ENCODE assay signal across 8 cellular contexts in the genomic region with DNA sequence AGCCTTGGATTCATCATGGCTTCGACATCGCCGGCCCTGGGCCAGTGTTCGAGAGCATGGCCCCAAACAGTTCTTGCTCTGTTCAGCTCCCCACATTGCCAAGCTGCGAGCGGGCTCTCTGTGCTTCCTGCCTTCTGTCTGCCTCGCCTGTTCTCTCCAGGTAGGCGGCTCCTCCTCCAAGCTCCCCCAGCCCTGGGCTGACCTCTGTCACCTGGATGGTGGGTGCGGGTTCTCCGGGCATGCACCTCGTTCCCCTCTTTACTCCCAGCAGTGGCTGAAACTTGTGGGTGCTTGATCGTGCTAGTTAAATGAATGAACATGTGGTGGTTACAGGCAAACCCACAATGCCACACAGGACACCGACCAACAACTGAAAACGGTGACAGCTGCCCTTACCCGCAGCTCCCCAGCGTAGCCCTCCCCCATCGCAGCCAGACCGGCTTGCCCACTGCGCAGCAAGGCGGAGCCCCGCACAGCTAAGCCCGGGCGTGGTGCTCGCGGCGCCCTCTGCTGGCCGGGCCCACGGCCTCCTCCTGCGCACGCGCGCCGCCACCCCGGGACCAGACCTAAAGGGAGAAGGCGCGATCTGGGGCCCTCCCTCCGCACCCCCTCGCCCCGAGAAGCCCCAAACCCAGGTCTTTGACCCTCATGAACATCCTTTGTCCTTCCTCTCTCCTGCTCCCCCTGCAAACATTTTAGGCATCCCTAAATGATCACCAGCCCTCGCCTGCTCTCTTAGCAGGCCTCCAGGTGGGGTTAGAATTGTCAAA. TPM values are rescaled to one million over a fixed set of nuclear protein-coding genes. Genes with fewer than 3 reads are reported as not detected.
DNase-seq lines count a peak whose midpoint lies in the region; ATAC-seq and TF ChIP-seq lines count a peak whose summit lies in the region.

No MANE protein-coding gene starts in this region.

- H3K36me3 ChIP-seq in Karpas-422 (ENCODE audit: insufficient read depth, low read length) (no peaks in the 10 kb centered on the region), Peyer's patch (no peaks in the 10 kb centered on the region)

- H3K27ac ChIP-seq in Karpas-422 (ENCODE audit: low read length) (peak overlapping the region; percentile 89), Peyer's patch (peak overlapping the region; percentile 83 to 88 (median 85))

- TF ChIP-seq POLR2A in Peyer's patch (IDR thresholded peaks at IDR 0.05): peak; percentile 75 to 79

- intact Hi-C loops in activated T-helper 1 cell treated with anti-CD3 and anti-CD28 coated beads, Interleukin-12 subunit alpha, Interleukin-12 subunit beta, Interleukin-2, Interleukin-4 antibody, amounts not matched to agents 30 ng/mL and 10 ng/mL and 1 ng/mL, durations not matched to agents 14 hours and 24 hours and 36 hours (cut with micrococcal nuclease): loop anchor here (1.0 to 10.0 kb wide), 10 partner anchors 13 to 1341 kb away; a partner anchor contains a TSS
- intact Hi-C loops in natural killer cell (cut with micrococcal nuclease): loop anchor here (1.0 kb wide), 3 partner anchors 23 to 862 kb away; a partner anchor contains a TSS

- DNase-seq in DMS53 (lab: John Stamatoyannopoulos, UW) (peak; percentile 95), Karpas-422 (peak; percentile 96), Peyer's patch (peak; percentile 86 to 95 (median 94)), fibroblast of mammary gland (ENCODE audit: low read depth) (peak; percentile 76), natural killer cell (peak; percentile 92)
- peak; percentile 88 for DNase-seq in activated T-helper 1 cell treated with anti-CD3 and anti-CD28 coated beads, Interleukin-12 subunit alpha, Interleukin-12 subunit beta, Interleukin-2, Interleukin-4 antibody, amounts not matched to agents 30 ng/mL and 10 ng/mL and 1 ng/mL, durations not matched to agents 14 hours and 24 hours and 36 hours (ENCODE audit: low spot score)
- DNase-seq in stimulated activated naive CD4-positive, alpha-beta T cell (lab: John Stamatoyannopoulos, UW): peak; percentile 70 to 91 (median 82)

- no peaks in the 10 kb centered on the region for H3K9me3 ChIP-seq in Karpas-422 (ENCODE audit: low read length)
- H3K9me3 ChIP-seq in Peyer's patch: no peaks in the 10 kb centered on the region

- peaks cover 2% of the 10 kb centered on the region for H3K36me3 Mint-ChIP-seq in activated T-helper 1 cell treated with anti-CD3 and anti-CD28 coated beads, Interleukin-12 subunit alpha, Interleukin-12 subunit beta, Interleukin-2, Interleukin-4 antibody, amounts not matched to agents 30 ng/mL and 10 ng/mL and 1 ng/mL, durations not matched to agents 14 hours and 24 hours and 36 hours (ENCODE audit: low read depth)
- no peaks in the 10 kb centered on the region for H3K36me3 Mint-ChIP-seq in natural killer cell

- peak overlapping the region; percentile 100 for H2AFZ ChIP-seq in Karpas-422 (ENCODE audit: low read length)

- peak overlapping the region; percentile 94 for H3K4me2 ChIP-seq in Karpas-422 (ENCODE audit: low read depth, low read length, poor library complexity, severe bottlenecking)

- H3K4me3 ChIP-seq in Karpas-422 (ENCODE audit: low read length) (peak overlapping the region; percentile 77), Peyer's patch (peak overlapping the region; percentile 29 to 58 (median 54)), fibroblast of mammary gland (ENCODE audit: control insufficient read depth, low read depth, low read length) (peak overlapping the region; percentile 36)

- peak overlapping the region; percentile 83 for H3K9ac ChIP-seq in Karpas-422 (ENCODE audit: low read length)

- peaks cover 8% of the 10 kb centered on the region for H3K27me3 Mint-ChIP-seq in activated T-helper 1 cell treated with anti-CD3 and anti-CD28 coated beads, Interleukin-12 subunit alpha, Interleukin-12 subunit beta, Interleukin-2, Interleukin-4 antibody, amounts not matched to agents 30 ng/mL and 10 ng/mL and 1 ng/mL, durations not matched to agents 14 hours and 24 hours and 36 hours (ENCODE audit: insufficient read depth)
- no peaks in the 10 kb centered on the region for H3K27me3 Mint-ChIP-seq in natural killer cell (ENCODE audit: low read depth in 2 of 2)

- H3K27ac Mint-ChIP-seq in activated T-helper 1 cell treated with anti-CD3 and anti-CD28 coated beads, Interleukin-12 subunit alpha, Interleukin-12 subunit beta, Interleukin-2, Interleukin-4 antibody, amounts not matched to agents 30 ng/mL and 10 ng/mL and 1 ng/mL, durations not matched to agents 14 hours and 24 hours and 36 hours: peak overlapping the region; percentile 98
- peak overlapping the region; percentile 96 to 99 for H3K27ac Mint-ChIP-seq in natural killer cell

- peaks cover 27% of the 10 kb centered on the region for H3K4me1 ChIP-seq in Karpas-422 (ENCODE audit: low read length)
- peaks cover 0 to 24% (median 9%) of the 10 kb centered on the region in 4 donors for H3K4me1 ChIP-seq in Peyer's patch

- H3K4me3 Mint-ChIP-seq in activated T-helper 1 cell treated with anti-CD3 and anti-CD28 coated beads, Interleukin-12 subunit alpha, Interleukin-12 subunit beta, Interleukin-2, Interleukin-4 antibody, amounts not matched to agents 30 ng/mL and 10 ng/mL and 1 ng/mL, durations not matched to agents 14 hours and 24 hours and 36 hours: peak overlapping the region; percentile 81
- peak overlapping the region; percentile 96 for H3K4me3 Mint-ChIP-seq in natural killer cell

- H3K4me1 Mint-ChIP-seq in activated T-helper 1 cell treated with anti-CD3 and anti-CD28 coated beads, Interleukin-12 subunit alpha, Interleukin-12 subunit beta, Interleukin-2, Interleukin-4 antibody, amounts not matched to agents 30 ng/mL and 10 ng/mL and 1 ng/mL, durations not matched to agents 14 hours and 24 hours and 36 hours (ENCODE audit: low read depth): peaks cover 60% of the 10 kb centered on the region
- H3K4me1 Mint-ChIP-seq in natural killer cell: peaks cover 18 to 27% of the 10 kb centered on the region in 2 donors

- H4K20me1 ChIP-seq in Karpas-422 (ENCODE audit: insufficient read depth, low read depth, low read length): no peaks in the 10 kb centered on the region

- no peaks in the 10 kb centered on the region for H3K27me3 ChIP-seq in Karpas-422 (ENCODE audit: low read length)
- H3K27me3 ChIP-seq in Peyer's patch: no peaks in the 10 kb centered on the region

- ATAC-seq in GM21786 (IDR thresholded peaks at IDR 0.05; ENCODE audit: unreplicated experiment) (peak; percentile 56), natural killer cell (peak; percentile 75 to 90 (median 81))

- no peaks in the 10 kb centered on the region for H3K9me3 Mint-ChIP-seq in activated T-helper 1 cell treated with anti-CD3 and anti-CD28 coated beads, Interleukin-12 subunit alpha, Interleukin-12 subunit beta, Interleukin-2, Interleukin-4 antibody, amounts not matched to agents 30 ng/mL and 10 ng/mL and 1 ng/mL, durations not matched to agents 14 hours and 24 hours and 36 hours
- no peaks in the 10 kb centered on the region for H3K9me3 Mint-ChIP-seq in natural killer cell

- H3K79me2 ChIP-seq in Karpas-422 (ENCODE audit: low read length): no peaks in the 10 kb centered on the region

- H3K9me2 ChIP-seq in Karpas-422 (replicated peaks; ENCODE audit: insufficient read depth, low read length): no peaks in the 10 kb centered on the region

- TF ChIP-seq CTCF in Peyer's patch (IDR thresholded peaks at IDR 0.05) (peak; percentile 93 to 99 (median 98)), fibroblast of mammary gland (conservative IDR thresholded peaks at IDR 0.05; ENCODE audit: control insufficient read depth, insufficient read depth, low read depth, low read length) (peak; percentile 42), natural killer cell (IDR thresholded peaks at IDR 0.05) (peak; percentile 95)

RNA-seq across cellular contexts. Expression of a gene that starts 22.9 kb away (rescaled TPM):
- 101 and 172 TPM in 2 replicates for total RNA-seq in Karpas-422 (2014; rRNA removed; shearing (Covaris generic); ENCODE audit: low replicate concordance)
- total RNA-seq in Peyer's patch: 100 to 1,000 TPM; 123 to 226 (median 188) TPM
- total RNA-seq in activated T-helper 1 cell treated with anti-CD3 and anti-CD28 coated beads, Interleukin-12 subunit alpha, Interleukin-12 subunit beta, Interleukin-2, Interleukin-4 antibody, amounts not matched to agents 30 ng/mL and 10 ng/mL and 1 ng/mL, durations not matched to agents 14 hours and 24 hours and 36 hours: 876 and 893 TPM in 2 replicates
- 1,000 to 10,000 TPM; 2,034 to 2,368 (median 2,279) TPM for total RNA-seq in natural killer cell

RNA-seq across cellular contexts. Expression of a gene that starts 41.4 kb away (rescaled TPM):
- not detected in 2 replicates for total RNA-seq in Karpas-422 (2014; rRNA removed; shearing (Covaris generic); ENCODE audit: low replicate concordance)
- total RNA-seq in Peyer's patch: 1 to 10 TPM in 1 of 4 donors, not detected in 3; 2.7 TPM
- total RNA-seq in activated T-helper 1 cell treated with anti-CD3 and anti-CD28 coated beads, Interleukin-12 subunit alpha, Interleukin-12 subunit beta, Interleukin-2, Interleukin-4 antibody, amounts not matched to agents 30 ng/mL and 10 ng/mL and 1 ng/mL, durations not matched to agents 14 hours and 24 hours and 36 hours: 0.24 TPM in 1 of 2 replicates, not detected in the other
- not detected for total RNA-seq in natural killer cell

RNA-seq across cellular contexts. Expression of a gene that starts 46.4 kb away (rescaled TPM):
- not detected in 2 replicates for total RNA-seq in Karpas-422 (2014; rRNA removed; shearing (Covaris generic); ENCODE audit: low replicate concordance)
- not detected for total RNA-seq in Peyer's patch
- total RNA-seq in activated T-helper 1 cell treated with anti-CD3 and anti-CD28 coated beads, Interleukin-12 subunit alpha, Interleukin-12 subunit beta, Interleukin-2, Interleukin-4 antibody, amounts not matched to agents 30 ng/mL and 10 ng/mL and 1 ng/mL, durations not matched to agents 14 hours and 24 hours and 36 hours: not detected in 2 replicates
- total RNA-seq in natural killer cell: not detected

RNA-seq across cellular contexts. Expression of a gene that starts 53.2 kb away (rescaled TPM):
- total RNA-seq in Karpas-422 (2014; rRNA removed; shearing (Covaris generic); ENCODE audit: low replicate concordance): not detected in 2 replicates
- not detected for total RNA-seq in Peyer's patch
- total RNA-seq in activated T-helper 1 cell treated with anti-CD3 and anti-CD28 coated beads, Interleukin-12 subunit alpha, Interleukin-12 subunit beta, Interleukin-2, Interleukin-4 antibody, amounts not matched to agents 30 ng/mL and 10 ng/mL and 1 ng/mL, durations not matched to agents 14 hours and 24 hours and 36 hours: not detected in 2 replicates
- not detected for total RNA-seq in natural killer cell

Comparison
In these comparisons a context has a peak if more than half of its experiments do, and no peak if none do; other contexts are left out.
1. Peak in every context shown above with its lines: DNase-seq, ATAC-seq, H3K4me3 ChIP-seq and H3K27ac ChIP-seq.
2. CTCF ChIP-seq: peak in every context shown above with its lines; median percentile 98 in Peyer's patch; 95 in natural killer cell; 42 in fibroblast of mammary gland.